29 cellular contexts compared by ENCODE assay signal in genomic region chr20:21008951-21009350, GRCh38.
"Had no signal": no experiment of that assay in that cellular context is flagged by ENCODE, and none has a peak within 500 bp of the region (broad histone marks: within the 10 kb centered on the region; RNA-seq: fewer than 3 reads in every experiment).

No MANE protein-coding gene starts in this region.

- H3K27ac ChIP-seq: stomach, suprapubic skin, testis, thoracic aorta, thyroid gland, tibial artery, tibial nerve, transverse colon, upper lobe of left lung, upper lobe of right lung, uterus, vagina had no signal

- FAIRE-seq: urothelium cell line had no signal

- DNase-seq: stimulated activated CD4-positive, alpha-beta T cell treated with anti-CD3 and anti-CD28 coated beads, Interleukin-2, amount 100 ng/mL, for 48 hours; stimulated activated CD4-positive, alpha-beta T cell treated with anti-CD3 and anti-CD28 coated beads, Interleukin-4, amount 100 ng/mL, for 1 hour; stimulated activated CD4-positive, alpha-beta T cell treated with anti-CD3 and anti-CD28 coated beads, Interleukin-4, amount 100 ng/mL, for 24 hours; stimulated activated CD4-positive, alpha-beta T cell treated with anti-CD3 and anti-CD28 coated beads, Interleukin-4, amount 100 ng/mL, for 4 hours; stimulated activated CD8-positive, alpha-beta memory T cell treated with anti-CD3 and anti-CD28 coated beads, Interleukin-4, amount 100 ng/mL, for 48 hours; stimulated activated naive B cell treated with anti-CD40 and anti-IgM and Interleukin-4, amounts not matched to agents 10 μg/mL and 1 μg/mL and 100 μg/mL, for 72 hours; stimulated activated naive CD4-positive, alpha-beta T cell; stimulated activated naive CD4-positive, alpha-beta T cell treated with Interleukin-2 at 50 U/mL for 16 hours; stimulated activated naive CD8-positive, alpha-beta T cell treated with anti-CD3 and anti-CD28 coated beads, Interleukin-15, amount 100 ng/mL, for 72 hours; stimulated activated naive CD8-positive, alpha-beta T cell treated with anti-CD3 and anti-CD28 coated beads, Interleukin-15, Interleukin-2, amounts not matched to agents 100 U/mL and 50 U/mL, for 24 hours; stomach; substantia nigra; testis; thyroid gland; tibial artery; transverse colon; trophoblast cell; upper lobe of left lung; upper lobe of right lung; uterus had no signal

- ATAC-seq: stimulated activated effector memory CD8-positive, alpha-beta T cell treated with anti-CD3 and anti-CD28 coated beads, Interleukin-12 subunit alpha, Interleukin-12 subunit beta, amount 100 ng/mL, for 72 hours; stimulated activated memory B cell treated with anti-CD40 and anti-IgM and Interleukin-4, amounts not matched to agents 10 μg/mL and 1 μg/mL and 100 μg/mL, for 72 hours; stimulated activated naive B cell treated with anti-CD40 and anti-IgM and Interleukin-4, amounts not matched to agents 10 μg/mL and 1 μg/mL and 100 μg/mL, for 72 hours; stimulated activated naive CD8-positive, alpha-beta T cell treated with anti-CD3 and anti-CD28 coated beads, Interleukin-15, amount 100 ng/mL, for 72 hours; stimulated activated naive CD8-positive, alpha-beta T cell treated with anti-CD3 and anti-CD28 coated beads, Interleukin-15, Interleukin-2, amounts not matched to agents 100 U/mL and 50 U/mL, for 24 hours; upper lobe of right lung had no signal

- H3K36me3 ChIP-seq: stomach, suprapubic skin, thoracic aorta, thyroid gland, tibial artery, tibial nerve, transverse colon, upper lobe of left lung, upper lobe of right lung, uterus, vagina had no signal

- H3K4me3 ChIP-seq: stomach, suprapubic skin, testis, thoracic aorta, thyroid gland, tibial artery, tibial nerve, transverse colon, upper lobe of left lung, upper lobe of right lung, uterus, vagina had no signal

- H3K27me3 Mint-ChIP-seq: stimulated activated memory B cell treated with anti-CD40 and anti-IgM and Interleukin-4, amounts not matched to agents 10 μg/mL and 1 μg/mL and 100 μg/mL, for 72 hours had no signal

- H3K27me3 ChIP-seq: testis, thyroid gland, tibial artery, tibial nerve, transverse colon, upper lobe of left lung, upper lobe of right lung, uterus, vagina had no signal

- H3K9me3 ChIP-seq: stomach, suprapubic skin, testis, thoracic aorta, thyroid gland, tibial artery, transverse colon, upper lobe of left lung, upper lobe of right lung, uterus, vagina had no signal

- H3K27ac Mint-ChIP-seq: stimulated activated effector memory CD8-positive, alpha-beta T cell treated with anti-CD3 and anti-CD28 coated beads, Interleukin-12 subunit alpha, Interleukin-12 subunit beta, amount 100 ng/mL, for 72 hours; stimulated activated memory B cell treated with anti-CD40 and anti-IgM and Interleukin-4, amounts not matched to agents 10 μg/mL and 1 μg/mL and 100 μg/mL, for 72 hours; stimulated activated naive B cell treated with anti-CD40 and anti-IgM and Interleukin-4, amounts not matched to agents 10 μg/mL and 1 μg/mL and 100 μg/mL, for 72 hours; stimulated activated naive CD8-positive, alpha-beta T cell treated with anti-CD3 and anti-CD28 coated beads, Interleukin-15, amount 100 ng/mL, for 72 hours; stimulated activated naive CD8-positive, alpha-beta T cell treated with anti-CD3 and anti-CD28 coated beads, Interleukin-15, Interleukin-2, amounts not matched to agents 100 ng/mL and 50 ng/mL, for 24 hours; type B pancreatic cell had no signal

- H3K4me3 Mint-ChIP-seq: stimulated activated effector memory CD8-positive, alpha-beta T cell treated with anti-CD3 and anti-CD28 coated beads, Interleukin-12 subunit alpha, Interleukin-12 subunit beta, amount 100 ng/mL, for 72 hours; stimulated activated memory B cell treated with anti-CD40 and anti-IgM and Interleukin-4, amounts not matched to agents 10 μg/mL and 1 μg/mL and 100 μg/mL, for 72 hours; stimulated activated naive B cell treated with anti-CD40 and anti-IgM and Interleukin-4, amounts not matched to agents 10 μg/mL and 1 μg/mL and 100 μg/mL, for 72 hours; stimulated activated naive CD8-positive, alpha-beta T cell treated with anti-CD3 and anti-CD28 coated beads, Interleukin-15, amount 100 ng/mL, for 72 hours; stimulated activated naive CD8-positive, alpha-beta T cell treated with anti-CD3 and anti-CD28 coated beads, Interleukin-15, Interleukin-2, amounts not matched to agents 100 ng/mL and 50 ng/mL, for 24 hours; type B pancreatic cell had no signal

- H3K36me3 Mint-ChIP-seq: stimulated activated effector memory CD8-positive, alpha-beta T cell treated with anti-CD3 and anti-CD28 coated beads, Interleukin-12 subunit alpha, Interleukin-12 subunit beta, amount 100 ng/mL, for 72 hours; stimulated activated memory B cell treated with anti-CD40 and anti-IgM and Interleukin-4, amounts not matched to agents 10 μg/mL and 1 μg/mL and 100 μg/mL, for 72 hours; stimulated activated naive B cell treated with anti-CD40 and anti-IgM and Interleukin-4, amounts not matched to agents 10 μg/mL and 1 μg/mL and 100 μg/mL, for 72 hours; type B pancreatic cell had no signal

- H3K9me3 Mint-ChIP-seq: stimulated activated effector memory CD8-positive, alpha-beta T cell treated with anti-CD3 and anti-CD28 coated beads, Interleukin-12 subunit alpha, Interleukin-12 subunit beta, amount 100 ng/mL, for 72 hours; stimulated activated memory B cell treated with anti-CD40 and anti-IgM and Interleukin-4, amounts not matched to agents 10 μg/mL and 1 μg/mL and 100 μg/mL, for 72 hours; stimulated activated naive CD8-positive, alpha-beta T cell treated with anti-CD3 and anti-CD28 coated beads, Interleukin-15, Interleukin-2, amounts not matched to agents 100 ng/mL and 50 ng/mL, for 24 hours; type B pancreatic cell had no signal

- H3K4me1 ChIP-seq: stomach, suprapubic skin, testis, thyroid gland, tibial artery, tibial nerve, transverse colon, upper lobe of left lung, upper lobe of right lung, uterus, vagina had no signal

- H3K4me1 Mint-ChIP-seq: stimulated activated effector memory CD8-positive, alpha-beta T cell treated with anti-CD3 and anti-CD28 coated beads, Interleukin-12 subunit alpha, Interleukin-12 subunit beta, amount 100 ng/mL, for 72 hours; stimulated activated memory B cell treated with anti-CD40 and anti-IgM and Interleukin-4, amounts not matched to agents 10 μg/mL and 1 μg/mL and 100 μg/mL, for 72 hours; stimulated activated naive B cell treated with anti-CD40 and anti-IgM and Interleukin-4, amounts not matched to agents 10 μg/mL and 1 μg/mL and 100 μg/mL, for 72 hours; stimulated activated naive CD8-positive, alpha-beta T cell treated with anti-CD3 and anti-CD28 coated beads, Interleukin-15, amount 100 ng/mL, for 72 hours had no signal
